1 cellular context compared by ENCODE assay signal in genomic region chr1:106406114-106406513, GRCh38.
TF ChIP-seq lines count a peak whose summit lies in the region.

No MANE protein-coding gene starts in this region.

TF ChIP-seq in SK-N-SH treated with all-trans-retinoic acid at 6 μM for 48 hours, 23 proteins besides CTCF, POLR2A, EP300 and RAD21 (continued from another document):
- TF ChIP-seq POU6F1 (CRISPR knock-in tag; IDR thresholded peaks at IDR 0.05; ENCODE audit: borderline replicate concordance, low read depth) (no peak), RARB (CRISPR knock-in tag; IDR thresholded peaks at IDR 0.05) (no peak), ZFP3 (CRISPR knock-in tag; IDR thresholded peaks at IDR 0.05) (no peak), OSR1 (CRISPR knock-in tag; IDR thresholded peaks at IDR 0.05) (no peak), TOX (CRISPR knock-in tag; IDR thresholded peaks at IDR 0.05; ENCODE audit: borderline replicate concordance) (no peak), TCF4 (CRISPR knock-in tag; IDR thresholded peaks at IDR 0.05; ENCODE audit: borderline replicate concordance) (no peak), ZNF70 (CRISPR knock-in tag; IDR thresholded peaks at IDR 0.05) (no peak), ZNF8 (CRISPR knock-in tag; IDR thresholded peaks at IDR 0.05) (no peak)
